In genomic region chr19:38386968-38387549, GRCh38 we compare ENCODE assay signal across 6 cellular contexts. TPM values are rescaled to one million over a fixed set of nuclear protein-coding genes. Genes with fewer than 3 reads are reported as not detected.
A peak's percentile ranks its signal among the peaks of the same experiment; 100 is the strongest.
DNase-seq lines count a peak whose midpoint lies in the region; ATAC-seq and TF ChIP-seq lines count a peak whose summit lies in the region.

No MANE protein-coding gene starts in this region.

- peak overlapping the region; percentile 57 to 68 (median 61) for H3K4me3 ChIP-seq in BLaER1 treated with 17β-estradiol and CSF1 and Interleukin-3, amounts not matched to agents 10 nM and 100 nM
- H3K4me3 ChIP-seq in SK-N-SH (ENCODE audit: low read depth in 2 of 2, low read length in 1 of 2), result peak overlapping the region; percentile 84 to 99

- CTCF ChIA-PET in SK-N-SH (lab: Yijun Ruan, JAX), result interaction anchor here (0.8 to 4.1 kb wide), 5 partner anchors 11 to 543 kb away, joined by 3 to 34 read pairs (median 4); partner anchors contain the start of genes CATSPERG, FAM98C, MRPS12 and SARS2

- peaks cover 29 to 49% (median 36%) of the 10 kb centered on the region in 10 experiments for H3K4me1 ChIP-seq in BLaER1 treated with 17β-estradiol and CSF1 and Interleukin-3, amounts not matched to agents 10 nM and 100 nM
- peaks cover 9 to 13% of the 10 kb centered on the region in 2 experiments; a peak in 2 of 4 replicates for H3K4me1 ChIP-seq in SK-N-SH (ENCODE audit: control insufficient read depth in 1 of 2, insufficient read depth in 2 of 2, low read depth in 1 of 2, low read length in 1 of 2)

- peak overlapping the region; percentile 78; the same call in 1 of the 2 replicates for H2AFZ ChIP-seq in SK-N-SH (ENCODE audit: low read depth)

- no peak for ATAC-seq in omental fat pad (ENCODE audit: low FRiP score)

- TF ChIP-seq EP300 in SK-N-SH (IDR thresholded peaks at IDR 0.05; ENCODE audit: borderline replicate concordance in 1 of 2, low read depth in 1 of 2, low read length in 1 of 2), result no peak

- H3K27ac ChIP-seq in BLaER1 treated with 17β-estradiol and CSF1 and Interleukin-3, amounts not matched to agents 10 nM and 100 nM, result peak overlapping the region in 3 of 11 experiments; percentile 44 to 61 (median 47); a peak in 6 of 22 replicates
- peak overlapping the region; percentile 88 to 95 for H3K27ac ChIP-seq in SK-N-SH (ENCODE audit: low read depth in 2 of 2, low read length in 1 of 2)

- H3F3A ChIP-seq in SK-N-SH (replicated peaks; ENCODE audit: insufficient read depth), result peaks cover 22% of the 10 kb centered on the region

- peaks cover 56 to 93% (median 89%) of the 10 kb centered on the region in 11 experiments for H3K27me3 ChIP-seq in BLaER1 treated with 17β-estradiol and CSF1 and Interleukin-3, amounts not matched to agents 10 nM and 100 nM
- no peaks in the 10 kb centered on the region for H3K27me3 ChIP-seq in SK-N-SH (ENCODE audit: insufficient read depth)

- peak overlapping the region in 10 of 11 experiments; percentile 29 to 67 (median 62); a peak in 20 of 22 replicates for H3K9ac ChIP-seq in BLaER1 treated with 17β-estradiol and CSF1 and Interleukin-3, amounts not matched to agents 10 nM and 100 nM
- H3K9ac ChIP-seq in SK-N-SH, result peak overlapping the region; percentile 70

- H3K36me3 ChIP-seq in BLaER1 treated with 17β-estradiol and CSF1 and Interleukin-3, amounts not matched to agents 10 nM and 100 nM, result peaks cover 25 to 46% (median 44%) of the 10 kb centered on the region in 11 experiments
- H3K36me3 ChIP-seq in SK-N-SH (replicated peaks in 1 of 2; ENCODE audit: control insufficient read depth in 1 of 2, insufficient read depth in 2 of 2, low read length in 1 of 2), result peaks cover 16 to 26% of the 10 kb centered on the region in 2 experiments

- DNase-seq in SK-N-SH, result peak; percentile 63
- DNase-seq in iPS-NIHi11 (ENCODE audit: low spot score), result peak; percentile 46
- DNase-seq in stimulated activated CD4-positive, alpha-beta T cell treated with anti-CD3 and anti-CD28 coated beads, Interleukin-4, amount 100 ng/mL, for 1 hour, result no peak
- no peak for DNase-seq in omental fat pad (ENCODE audit: low spot score)
- DNase-seq in HuH-7 (ENCODE audit: low spot score), result no peak

- H3K9me2 ChIP-seq in SK-N-SH, result no peaks in the 10 kb centered on the region

- POLR2A ChIA-PET in SK-N-SH (lab: Yijun Ruan, JAX), result interaction anchor here (0.6 to 4.1 kb wide), 5 partner anchors 12 to 588 kb away, joined by 3 to 30 read pairs (median 7); partner anchors contain the start of genes FAM98C, FBXO17 and PSMD8

- H3K4me2 ChIP-seq in BLaER1 treated with 17β-estradiol and CSF1 and Interleukin-3, amounts not matched to agents 10 nM and 100 nM, result peak overlapping the region; percentile 77 to 95 (median 92)
- peak overlapping the region; percentile 98 for H3K4me2 ChIP-seq in SK-N-SH

- TF ChIP-seq RAD21 in SK-N-SH (IDR thresholded peaks at IDR 0.05; ENCODE audit: low read length), result no peak

- H4K20me1 ChIP-seq in BLaER1 treated with 17β-estradiol and CSF1 and Interleukin-3, amounts not matched to agents 10 nM and 100 nM, result peaks cover 47 to 79% (median 65%) of the 10 kb centered on the region in 11 experiments; a peak in 21 of 22 replicates
- H4K20me1 ChIP-seq in SK-N-SH (ENCODE audit: insufficient read depth), result 0 out of 2 replicates have a peak, but pooled peaks cover 5% of the 10 kb centered on the region

- peaks cover 30% of the 10 kb centered on the region for H3K79me2 ChIP-seq in SK-N-SH (ENCODE audit: insufficient read depth)

- H3K9me3 ChIP-seq in BLaER1 treated with 17β-estradiol and CSF1 and Interleukin-3, amounts not matched to agents 10 nM and 100 nM (replicated peaks in 1 of 11), result no peaks in the 10 kb centered on the region
- no peaks in the 10 kb centered on the region for H3K9me3 ChIP-seq in SK-N-SH

- TF ChIP-seq CTCF in SK-N-SH (IDR thresholded peaks at IDR 0.05) (no peak), omental fat pad (IDR thresholded peaks at IDR 0.05) (no peak)

- 61% methylated on average over 28 of the region's 37 CpGs for WGBS in SK-N-SH (ENCODE audit: low lambda C conversion rate)

TF ChIP-seq in SK-N-SH, 30 proteins besides CTCF, POLR2A, EP300 and RAD21:
- TF ChIP-seq CHD2 (IDR thresholded peaks at IDR 0.05; ENCODE audit: low read length, partially characterized antibody), result no peak
- no peak for TF ChIP-seq MEF2A (IDR thresholded peaks at IDR 0.05; ENCODE audit: borderline replicate concordance, low read depth)
- TF ChIP-seq NFIC (IDR thresholded peaks at IDR 0.05; ENCODE audit: borderline replicate concordance), result no peak
- TF ChIP-seq, protein P1, sequence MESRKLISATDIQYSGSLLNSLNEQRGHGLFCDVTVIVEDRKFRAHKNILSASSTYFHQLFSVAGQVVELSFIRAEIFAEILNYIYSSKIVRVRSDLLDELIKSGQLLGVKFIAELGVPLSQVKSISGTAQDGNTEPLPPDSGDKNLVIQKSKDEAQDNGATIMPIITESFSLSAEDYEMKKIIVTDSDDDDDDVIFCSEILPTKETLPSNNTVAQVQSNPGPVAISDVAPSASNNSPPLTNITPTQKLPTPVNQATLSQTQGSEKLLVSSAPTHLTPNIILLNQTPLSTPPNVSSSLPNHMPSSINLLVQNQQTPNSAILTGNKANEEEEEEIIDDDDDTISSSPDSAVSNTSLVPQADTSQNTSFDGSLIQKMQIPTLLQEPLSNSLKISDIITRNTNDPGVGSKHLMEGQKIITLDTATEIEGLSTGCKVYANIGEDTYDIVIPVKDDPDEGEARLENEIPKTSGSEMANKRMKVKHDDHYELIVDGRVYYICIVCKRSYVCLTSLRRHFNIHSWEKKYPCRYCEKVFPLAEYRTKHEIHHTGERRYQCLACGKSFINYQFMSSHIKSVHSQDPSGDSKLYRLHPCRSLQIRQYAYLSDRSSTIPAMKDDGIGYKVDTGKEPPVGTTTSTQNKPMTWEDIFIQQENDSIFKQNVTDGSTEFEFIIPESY (IDR thresholded peaks at IDR 0.05; ENCODE audit: borderline replicate concordance, low read depth), result no peak
- TF ChIP-seq, protein P2, sequence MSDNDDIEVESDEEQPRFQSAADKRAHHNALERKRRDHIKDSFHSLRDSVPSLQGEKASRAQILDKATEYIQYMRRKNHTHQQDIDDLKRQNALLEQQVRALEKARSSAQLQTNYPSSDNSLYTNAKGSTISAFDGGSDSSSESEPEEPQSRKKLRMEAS (IDR thresholded peaks at IDR 0.05; ENCODE audit: low read depth), result no peak
- no peak for TF ChIP-seq TCF12 (IDR thresholded peaks at IDR 0.05)
- TF ChIP-seq GABPA (IDR thresholded peaks at IDR 0.05; ENCODE audit: low read depth), result no peak
- TF ChIP-seq JUND (IDR thresholded peaks at IDR 0.05), result no peak
- no peak for TF ChIP-seq FOXM1 (IDR thresholded peaks at IDR 0.05; ENCODE audit: low read depth)
- TF ChIP-seq NRF1 (IDR thresholded peaks at IDR 0.05; ENCODE audit: low read depth, low read length), result no peak
- TF ChIP-seq RFX5 (IDR thresholded peaks at IDR 0.05; ENCODE audit: low read length), result no peak

RNA-seq across cellular contexts. Expression of gene GGN, which starts 0.8 kb away (rescaled TPM):
- polyA plus RNA-seq in SK-N-SH (2012; rRNA removed), result 0.48 and 0.52 TPM in 2 replicates
- polyA plus RNA-seq in SK-N-SH (2012; cell fraction: cytosol; rRNA removed), result 0.37 and 0.63 TPM in 2 replicates
- polyA plus RNA-seq in SK-N-SH (2012; cell fraction: nucleus; rRNA removed), result 2.0 and 4.0 TPM in 2 replicates
- total RNA-seq in omental fat pad, result not detected

RNA-seq across cellular contexts. Expression of gene SPRED3, which starts 1.4 kb away (rescaled TPM):
- polyA plus RNA-seq in SK-N-SH (2012; rRNA removed), result 10.5 and 11.1 TPM in 2 replicates
- polyA plus RNA-seq in SK-N-SH (2012; cell fraction: cytosol; rRNA removed), result 4.3 and 5.6 TPM in 2 replicates
- 50.6 and 58.3 TPM in 2 replicates for polyA plus RNA-seq in SK-N-SH (2012; cell fraction: nucleus; rRNA removed)
- total RNA-seq in omental fat pad, result under 1 TPM in 3 of 4 donors, not detected in 1; 0.44 to 0.93 (median 0.84) TPM

RNA-seq across cellular contexts. Expression of gene PSMD8, which starts 12.7 kb away (rescaled TPM):
- polyA plus RNA-seq in SK-N-SH (2012; rRNA removed), result 400 and 453 TPM in 2 replicates
- polyA plus RNA-seq in SK-N-SH (2012; cell fraction: cytosol; rRNA removed), result 207 and 336 TPM in 2 replicates
- polyA plus RNA-seq in SK-N-SH (2012; cell fraction: nucleus; rRNA removed), result 110 and 206 TPM in 2 replicates
- 100 to 1,000 TPM; 177 to 505 (median 425) TPM for total RNA-seq in omental fat pad

RNA-seq across cellular contexts. Expression of gene FAM98C, which starts 15.8 kb away (rescaled TPM):
- 24.9 and 26.7 TPM in 2 replicates for polyA plus RNA-seq in SK-N-SH (2012; rRNA removed)
- polyA plus RNA-seq in SK-N-SH (2012; cell fraction: cytosol; rRNA removed), result 10.6 and 16.0 TPM in 2 replicates
- 64.7 and 94.3 TPM in 2 replicates for polyA plus RNA-seq in SK-N-SH (2012; cell fraction: nucleus; rRNA removed)
- total RNA-seq in omental fat pad, result 10 to 100 TPM in 3 of 4 donors, 1 to 10 TPM in 1; 7.4 to 22.7 (median 10.6) TPM

RNA-seq across cellular contexts. Expression of gene RASGRP4, which starts 39.0 kb away (rescaled TPM):
- polyA plus RNA-seq in SK-N-SH (2012; rRNA removed), result not detected in 2 replicates
- not detected in 2 replicates for polyA plus RNA-seq in SK-N-SH (2012; cell fraction: cytosol; rRNA removed)
- polyA plus RNA-seq in SK-N-SH (2012; cell fraction: nucleus; rRNA removed), result not detected in 2 replicates
- total RNA-seq in omental fat pad, result 10 to 100 TPM in 2 of 4 donors, 1 to 10 TPM in 2; 5.8 to 27.6 (median 8.9) TPM

Comparison
In these comparisons a context has a peak if more than half of its experiments do, and no peak if none do; other contexts are left out.
1. DNase-seq: peak in SK-N-SH (single experiment) and iPS-NIHi11 (single experiment); none in stimulated activated CD4-positive, alpha-beta T cell treated with anti-CD3 and anti-CD28 coated beads, Interleukin-4, amount 100 ng/mL, for 1 hour (single experiment), omental fat pad (single experiment) and HuH-7 (single experiment).